ENCODE assay signal across 1 cellular context in the genomic region with DNA sequence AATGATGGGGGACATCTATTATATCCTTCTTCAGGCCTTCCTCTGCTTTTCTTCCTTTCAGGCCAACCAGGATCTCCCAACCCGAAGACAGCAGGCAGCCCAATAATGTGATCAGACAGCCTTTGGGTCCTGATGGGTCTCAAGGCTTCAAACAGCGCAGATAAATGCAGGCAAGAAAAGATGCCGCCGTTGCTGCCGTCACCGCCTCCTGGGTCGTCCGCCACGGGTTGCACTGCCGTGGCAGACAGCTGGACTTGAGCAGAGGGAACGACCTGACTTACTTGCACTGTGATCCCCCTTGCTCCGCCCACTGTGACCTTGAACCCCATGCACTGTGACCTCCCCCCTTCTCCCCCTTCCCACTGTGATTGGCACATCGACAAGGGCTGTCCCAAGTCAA.
A peak's percentile ranks its signal among the peaks of the same experiment; 100 is the strongest.
TF ChIP-seq lines count a peak whose summit lies in the region.

No MANE protein-coding gene starts in this region.

TF ChIP-seq in K562, 482 proteins besides CTCF, POLR2A, EP300 and RAD21:
- TF ChIP-seq, protein P1, sequence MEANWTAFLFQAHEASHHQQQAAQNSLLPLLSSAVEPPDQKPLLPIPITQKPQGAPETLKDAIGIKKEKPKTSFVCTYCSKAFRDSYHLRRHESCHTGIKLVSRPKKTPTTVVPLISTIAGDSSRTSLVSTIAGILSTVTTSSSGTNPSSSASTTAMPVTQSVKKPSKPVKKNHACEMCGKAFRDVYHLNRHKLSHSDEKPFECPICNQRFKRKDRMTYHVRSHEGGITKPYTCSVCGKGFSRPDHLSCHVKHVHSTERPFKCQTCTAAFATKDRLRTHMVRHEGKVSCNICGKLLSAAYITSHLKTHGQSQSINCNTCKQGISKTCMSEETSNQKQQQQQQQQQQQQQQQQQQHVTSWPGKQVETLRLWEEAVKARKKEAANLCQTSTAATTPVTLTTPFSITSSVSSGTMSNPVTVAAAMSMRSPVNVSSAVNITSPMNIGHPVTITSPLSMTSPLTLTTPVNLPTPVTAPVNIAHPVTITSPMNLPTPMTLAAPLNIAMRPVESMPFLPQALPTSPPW (CRISPR knock-in tag; IDR thresholded peaks at IDR 0.05), result 0 out of 2 replicates have a peak, but pooled peaks have one; percentile 19
- no peak for TF ChIP-seq NR2C1 (IDR thresholded peaks at IDR 0.05)
- TF ChIP-seq NR2C1 (tag; IDR thresholded peaks at IDR 0.05), result 0 out of 2 replicates have a peak, but pooled peaks have one; percentile 22
- TF ChIP-seq ADNP (tag; IDR thresholded peaks at IDR 0.05), result no peak
TF ChIP-seq in K562: peak in this region for 2.
